Comparison of ENCODE assay signal across 13 cellular contexts in genomic region chr10:101995451-101996063, GRCh38.
A peak's percentile ranks its signal among the peaks of the same experiment; 100 is the strongest.
DNase-seq lines count a peak whose midpoint lies in the region; ATAC-seq, FAIRE-seq and TF ChIP-seq lines count a peak whose summit lies in the region.
"Had no signal": no experiment of that assay in that cellular context is flagged by ENCODE, and none has a peak within 500 bp of the region (broad histone marks: within the 10 kb centered on the region; RNA-seq: fewer than 3 reads in every experiment).

No MANE protein-coding gene starts in this region.

- CTCF ChIA-PET in AG04450 (lab: Charles Lee), result interaction anchor here (1.0 to 3.7 kb wide), 4 partner anchors 14 to 154 kb away, joined by 4 to 27 read pairs (median 8); partner anchors contain the start of gene KCNIP2

- no peak for DNase-seq in AG04450 (ENCODE audit: low read depth, low spot score)
- peak; percentile 19 for DNase-seq in HTR-8/SVneo (ENCODE audit: insufficient read length, low spot score)
- DNase-seq in lung microvascular endothelial cell (ENCODE audit: low read depth in 2 of 2), result peak; percentile 13 to 60
- DNase-seq in adrenal gland, result no peak
- DNase-seq in stimulated activated CD4-positive, alpha-beta T cell treated with anti-CD3 and anti-CD28 coated beads, Interleukin-2, amount 100 ng/mL, for 24 hours, result no peak
- DNase-seq: effector memory CD4-positive, alpha-beta T cell; Peyer's patch; stimulated activated CD4-positive, alpha-beta T cell treated with anti-CD3 and anti-CD28 coated beads, Interleukin-15, amount 100 ng/mL, for 24 hours; T-helper 9 cell had no signal

- intact Hi-C loops in adrenal gland (cut with DNase I), result no loop called here

- H3K4me1 Mint-ChIP-seq in brain, result peaks cover 27% of the 10 kb centered on the region

- FAIRE-seq in HTR-8/SVneo (lab: Jason Lieb, UNC), result no peak

- WGBS in adrenal gland, 4 donors, result 45 to 77% (median 70%) methylated on average over 1 of the region's 1 CpG

- H3K27ac Mint-ChIP-seq in brain, result peak overlapping the region in 4 of 5 experiments; percentile 45 to 83 (median 64)

- H3K4me1 ChIP-seq in adrenal gland (replicated peaks in 1 of 2), result peaks cover 0 to 7% of the 10 kb centered on the region in 2 donors
- H3K4me1 ChIP-seq: Peyer's patch, vagina had no signal

- H3K27me3 ChIP-seq in AG04450 (ENCODE audit: control insufficient read depth, insufficient read depth, low read length), result no peaks in the 10 kb centered on the region
- H3K27me3 ChIP-seq in adrenal gland, result no peaks in the 10 kb centered on the region
- H3K27me3 ChIP-seq: Peyer's patch, vagina had no signal

- no peak overlapping the region for H3K4me3 ChIP-seq in AG04450 (ENCODE audit: low read depth, low read length)
- H3K4me3 ChIP-seq in adrenal gland, result no peak overlapping the region
- H3K4me3 ChIP-seq: Peyer's patch, vagina had no signal

- peaks cover 0 to 42% of the 10 kb centered on the region in 2 donors for H3K36me3 ChIP-seq in adrenal gland (replicated peaks in 1 of 2)

- TF ChIP-seq CTCF in AG04450 (IDR thresholded peaks at IDR 0.05; ENCODE audit: low read depth, low read length), result no peak
- no peak for TF ChIP-seq CTCF in brain (conservative IDR thresholded peaks at IDR 0.05)
- no peak for TF ChIP-seq CTCF in adrenal gland (IDR thresholded peaks at IDR 0.05)

- peak overlapping the region; percentile 25 for H3K27ac ChIP-seq in AG04450 (ENCODE audit: low read depth, low read length)
- no peak overlapping the region for H3K27ac ChIP-seq in adrenal gland
- H3K27ac ChIP-seq: Peyer's patch, vagina had no signal

- H3K4me3 Mint-ChIP-seq in brain, result no peak overlapping the region

- no peaks in the 10 kb centered on the region for H3K27me3 Mint-ChIP-seq in brain

- H3K9me3 Mint-ChIP-seq in brain, result no peaks in the 10 kb centered on the region

- TF ChIP-seq POLR2A in adrenal gland (IDR thresholded peaks at IDR 0.05), result no peak

- POLR2A ChIA-PET in AG04450 (lab: Yijun Ruan, JAX), result interaction anchor here (0.6 kb wide), 1 partner anchor 98 kb away, joined by 3 read pairs; no protein-coding TSS in a partner anchor

- H3K9me3 ChIP-seq in AG04450 (ENCODE audit: control insufficient read depth, insufficient read depth, low read length) (no peaks in the 10 kb centered on the region), adrenal gland (replicated peaks in 1 of 3) (no peaks in the 10 kb centered on the region)
- H3K9me3 ChIP-seq: Peyer's patch, vagina had no signal

- ATAC-seq in GM18870 (IDR thresholded peaks at IDR 0.05; ENCODE audit: unreplicated experiment), result no peak
- ATAC-seq in HG03196 (IDR thresholded peaks at IDR 0.05; ENCODE audit: unreplicated experiment), result no peak

- H3K36me3 Mint-ChIP-seq in brain, result peaks cover 53% of the 10 kb centered on the region

Comparison
In these comparisons a context has a peak if more than half of its experiments do, and no peak if none do; other contexts are left out.
1. DNase-seq: peak in HTR-8/SVneo (single experiment) and lung microvascular endothelial cell (2 of 2); none in AG04450 (single experiment), adrenal gland (0 of 7) and stimulated activated CD4-positive, alpha-beta T cell treated with anti-CD3 and anti-CD28 coated beads, Interleukin-2, amount 100 ng/mL, for 24 hours (0 of 2).